ENCODE assay signal across 1 cellular context in the genomic region with DNA sequence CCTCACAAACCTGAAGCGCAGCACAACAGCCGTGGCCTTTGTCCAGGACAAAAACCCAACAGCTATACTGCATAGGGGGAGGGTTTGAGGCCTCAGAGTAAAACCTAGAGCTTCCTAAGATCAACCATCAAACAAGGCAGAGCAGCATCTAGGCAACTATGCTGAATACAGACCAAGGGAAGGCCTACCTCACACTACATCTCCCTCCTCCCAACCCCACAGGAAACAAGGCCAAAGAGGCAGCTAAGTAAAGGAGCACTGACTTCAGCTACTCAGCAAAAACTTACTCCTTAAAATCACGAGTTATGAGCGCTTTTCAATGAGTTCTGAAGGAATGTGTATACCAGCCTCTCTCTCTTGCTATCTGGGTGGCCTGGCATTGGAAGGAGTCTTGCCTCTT.
TF ChIP-seq lines count a peak whose summit lies in the region.

No MANE protein-coding gene starts in this region.

TF ChIP-seq in HEK293, 187 proteins besides CTCF, POLR2A, EP300 and RAD21 (continued from another document):
- TF ChIP-seq, protein P1, sequence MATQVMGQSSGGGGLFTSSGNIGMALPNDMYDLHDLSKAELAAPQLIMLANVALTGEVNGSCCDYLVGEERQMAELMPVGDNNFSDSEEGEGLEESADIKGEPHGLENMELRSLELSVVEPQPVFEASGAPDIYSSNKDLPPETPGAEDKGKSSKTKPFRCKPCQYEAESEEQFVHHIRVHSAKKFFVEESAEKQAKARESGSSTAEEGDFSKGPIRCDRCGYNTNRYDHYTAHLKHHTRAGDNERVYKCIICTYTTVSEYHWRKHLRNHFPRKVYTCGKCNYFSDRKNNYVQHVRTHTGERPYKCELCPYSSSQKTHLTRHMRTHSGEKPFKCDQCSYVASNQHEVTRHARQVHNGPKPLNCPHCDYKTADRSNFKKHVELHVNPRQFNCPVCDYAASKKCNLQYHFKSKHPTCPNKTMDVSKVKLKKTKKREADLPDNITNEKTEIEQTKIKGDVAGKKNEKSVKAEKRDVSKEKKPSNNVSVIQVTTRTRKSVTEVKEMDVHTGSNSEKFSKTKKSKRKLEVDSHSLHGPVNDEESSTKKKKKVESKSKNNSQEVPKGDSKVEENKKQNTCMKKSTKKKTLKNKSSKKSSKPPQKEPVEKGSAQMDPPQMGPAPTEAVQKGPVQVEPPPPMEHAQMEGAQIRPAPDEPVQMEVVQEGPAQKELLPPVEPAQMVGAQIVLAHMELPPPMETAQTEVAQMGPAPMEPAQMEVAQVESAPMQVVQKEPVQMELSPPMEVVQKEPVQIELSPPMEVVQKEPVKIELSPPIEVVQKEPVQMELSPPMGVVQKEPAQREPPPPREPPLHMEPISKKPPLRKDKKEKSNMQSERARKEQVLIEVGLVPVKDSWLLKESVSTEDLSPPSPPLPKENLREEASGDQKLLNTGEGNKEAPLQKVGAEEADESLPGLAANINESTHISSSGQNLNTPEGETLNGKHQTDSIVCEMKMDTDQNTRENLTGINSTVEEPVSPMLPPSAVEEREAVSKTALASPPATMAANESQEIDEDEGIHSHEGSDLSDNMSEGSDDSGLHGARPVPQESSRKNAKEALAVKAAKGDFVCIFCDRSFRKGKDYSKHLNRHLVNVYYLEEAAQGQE (tag by site-specific recombination; IDR thresholded peaks at IDR 0.05): no peak
